ENCODE assay signal across 2 cellular contexts in the genomic region with DNA sequence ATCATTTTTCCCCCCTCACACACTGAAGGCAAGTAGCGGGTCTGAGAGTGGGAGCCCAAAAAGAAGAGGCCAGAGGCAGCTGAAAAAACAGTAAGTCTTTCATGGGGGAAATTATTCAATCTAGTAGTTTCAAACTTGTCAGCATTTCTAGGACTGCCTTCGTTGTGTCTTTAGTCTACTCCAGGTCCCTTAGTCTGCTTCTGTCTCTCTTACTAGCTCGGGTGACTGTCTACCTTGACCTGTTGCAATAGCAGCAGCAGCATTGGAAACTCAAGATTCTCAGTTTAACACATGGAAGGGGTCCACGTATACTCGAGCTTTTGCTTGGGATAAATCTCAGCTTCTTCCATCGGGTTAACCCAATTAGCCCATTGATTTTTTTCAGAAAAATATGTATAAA.
TF ChIP-seq lines count a peak whose summit lies in the region.

No MANE protein-coding gene starts in this region.

TF ChIP-seq in HEK293, 187 proteins besides CTCF, POLR2A, EP300 and RAD21:
- TF ChIP-seq ZNF610 (tag by site-specific recombination; IDR thresholded peaks at IDR 0.05; ENCODE audit: borderline replicate concordance) (no peak), SCRT2 (tag by site-specific recombination; IDR thresholded peaks at IDR 0.05) (peak; percentile 69), ZNF629 (tag by site-specific recombination; IDR thresholded peaks at IDR 0.05) (no peak), SCRT1 (tag by site-specific recombination; IDR thresholded peaks at IDR 0.05; ENCODE audit: borderline replicate concordance) (0 out of 2 replicates have a peak, but pooled peaks have one; percentile 33)

TF ChIP-seq in K562, 482 proteins besides CTCF, POLR2A, EP300 and RAD21:
- TF ChIP-seq MTA2 (IDR thresholded peaks at IDR 0.05; ENCODE audit: low read depth) (no peak), ZNF316 (IDR thresholded peaks at IDR 0.05) (peak; percentile 22; the same call in 1 of the 2 replicates)
